ENCODE assay signal across 9 cellular contexts in the genomic region with DNA sequence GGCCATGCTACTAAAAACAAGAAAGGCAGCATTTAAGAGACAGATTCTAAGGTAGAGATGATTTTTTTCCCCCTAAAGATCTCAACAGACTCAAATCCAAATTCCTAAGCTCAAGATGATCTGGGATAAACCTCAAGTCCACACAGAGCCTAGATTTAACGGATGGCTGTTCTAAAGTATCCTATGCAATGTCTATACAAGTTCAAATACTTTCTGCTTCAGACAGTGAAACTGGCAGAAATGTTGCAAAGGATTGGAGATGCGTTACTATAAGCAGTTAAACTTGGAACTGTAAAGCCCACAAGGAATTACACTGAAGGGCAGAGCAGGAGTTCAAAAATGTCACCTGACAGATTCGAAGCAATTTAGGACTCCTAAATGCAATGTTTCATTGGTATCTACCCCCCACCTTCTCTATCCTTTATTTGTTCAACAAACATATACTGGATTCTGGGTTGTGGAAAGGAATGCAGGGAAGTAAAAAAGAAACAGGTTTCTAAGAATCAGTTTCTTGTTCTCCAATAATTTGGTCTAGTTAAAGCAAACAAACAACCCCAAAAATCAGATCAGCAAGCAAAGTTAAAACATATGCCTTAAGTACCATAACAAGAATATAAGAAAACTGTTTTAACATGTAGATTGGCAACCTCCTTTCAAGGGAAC. TPM values are rescaled to one million over a fixed set of nuclear protein-coding genes. Genes with fewer than 3 reads are reported as not detected.
DNase-seq lines count a peak whose midpoint lies in the region; ATAC-seq and TF ChIP-seq lines count a peak whose summit lies in the region.
"Had no signal": no experiment of that assay in that cellular context is flagged by ENCODE, and none has a peak within 500 bp of the region (broad histone marks: within the 10 kb centered on the region; RNA-seq: fewer than 3 reads in every experiment).

No MANE protein-coding gene starts in this region.

- H3K27ac ChIP-seq in caudate nucleus (ENCODE audit: low read depth, low read length) (peak overlapping the region; percentile 94), transverse colon (peak overlapping the region in 3 of 4 donors; percentile 86 to 91 (median 89))

- H3K9me3 ChIP-seq in transverse colon, result no peaks in the 10 kb centered on the region

- no peaks in the 10 kb centered on the region for H3K36me3 ChIP-seq in transverse colon

- no peak for TF ChIP-seq EP300 in transverse colon (IDR thresholded peaks at IDR 0.05; ENCODE audit: low read depth)

- peaks cover 0 to 26% (median 10%) of the 10 kb centered on the region in 4 donors for H3K4me1 ChIP-seq in transverse colon

- peak overlapping the region; percentile 0 for H3K27ac Mint-ChIP-seq in activated T-cell treated with anti-CD3 and anti-CD28 coated beads, Interleukin-2, amount 50 U/mL, for 72 hours

- H3K4me3 Mint-ChIP-seq in activated T-cell treated with anti-CD3 and anti-CD28 coated beads, Interleukin-2, amount 50 U/mL, for 72 hours, result peak overlapping the region; percentile 84 to 94

- DNase-seq in activated T-cell treated with anti-CD3 and anti-CD28 coated beads, Interleukin-2, amount 50 U/mL, for 72 hours, result no peak
- DNase-seq in activated T-cell treated with anti-CD3 and anti-CD28 coated beads, Interleukin-2, amount 50 U/mL, for 48 hours, result no peak
- DNase-seq in caudate nucleus (lab: John Stamatoyannopoulos, UW) (no peak), medulla oblongata (ENCODE audit: extremely low spot score) (peak; percentile 32), transverse colon (no peak), NOMO-1 treated with DMSO at 0.1 percent for 48 hours (lab: John Stamatoyannopoulos, UW; ENCODE audit: unreplicated experiment) (no peak), DMS114 treated with DMSO at 0.1 percent for 48 hours (lab: John Stamatoyannopoulos, UW; ENCODE audit: unreplicated experiment) (no peak)
- DNase-seq: NCI-H2081 had no signal

- peaks cover 3 to 7% of the 10 kb centered on the region in 2 donors for H3K36me3 Mint-ChIP-seq in activated T-cell treated with anti-CD3 and anti-CD28 coated beads, Interleukin-2, amount 50 U/mL, for 72 hours (ENCODE audit: insufficient read depth in 2 of 2)

- peaks cover 9% of the 10 kb centered on the region for H3K27me3 Mint-ChIP-seq in activated T-cell treated with anti-CD3 and anti-CD28 coated beads, Interleukin-2, amount 50 U/mL, for 72 hours (ENCODE audit: low read depth)

- H3K9me3 Mint-ChIP-seq in activated T-cell treated with anti-CD3 and anti-CD28 coated beads, Interleukin-2, amount 50 U/mL, for 72 hours, result no peaks in the 10 kb centered on the region

- intact Hi-C loops in transverse colon (cut with DNase I; ENCODE audit: low total_unique reads), result no loop called here

- peak overlapping the region in 2 of 4 donors; percentile 60 to 70 for H3K4me3 ChIP-seq in transverse colon

- WGBS in transverse colon (ENCODE audit: low coverage in 1 of 2), 2 donors, result 29 to 41% methylated on average over 3 of the region's 3 CpGs

- no peak for TF ChIP-seq CTCF in transverse colon (IDR thresholded peaks at IDR 0.05)

- H3K4me1 Mint-ChIP-seq in activated T-cell treated with anti-CD3 and anti-CD28 coated beads, Interleukin-2, amount 50 U/mL, for 72 hours (ENCODE audit: low read depth), result peaks cover 39% of the 10 kb centered on the region

- no peak for TF ChIP-seq POLR2A in transverse colon (IDR thresholded peaks at IDR 0.05)

- in situ Hi-C loops in transverse colon (cut with MboI; ENCODE audit: low pct_ligation_motif_present in 1 of 4, low pct_unique_long_range_greater_than_20kb in 1 of 4, low sequenced_read_pairs in 3 of 4), result no loop called here

- ATAC-seq in activated T-cell treated with anti-CD3 and anti-CD28 coated beads, Interleukin-2, amount 50 U/mL, for 72 hours (replicated peaks in 1 of 2), result no peak
- no peak for ATAC-seq in GM21528 (IDR thresholded peaks at IDR 0.05; ENCODE audit: low FRiP score, unreplicated experiment)

- H3K27me3 ChIP-seq in transverse colon, result peaks cover 49% of the 10 kb centered on the region

RNA-seq across cellular contexts. Expression of gene DNAAF9, which starts 1.6 kb away (rescaled TPM):
- 1 to 10 TPM; 3.6 to 3.7 TPM for total RNA-seq in activated T-cell treated with anti-CD3 and anti-CD28 coated beads, Interleukin-2, amount 50 U/mL, for 72 hours
- total RNA-seq in transverse colon, result 1 to 10 TPM; 2.2 to 6.0 (median 5.0) TPM
